ENCODE assay signal across 21 cellular contexts in genomic region chr6:4364172-4364571, GRCh38.
"Had no signal": no experiment of that assay in that cellular context is flagged by ENCODE, and none has a peak within 500 bp of the region (broad histone marks: within the 10 kb centered on the region; RNA-seq: fewer than 3 reads in every experiment).

No MANE protein-coding gene starts in this region.

- DNase-seq: activated CD8-positive, alpha-beta memory T cell treated with anti-CD3 and anti-CD28 coated beads for 24 hours; activated CD8-positive, alpha-beta memory T cell treated with anti-CD3 and anti-CD28 coated beads, Interleukin-2, amount 50 U/mL, for 4 hours; activated naive CD4-positive, alpha-beta T cell treated with Interleukin-2 at 50 U/mL for 16 hours; activated naive CD8-positive, alpha-beta T cell treated with anti-CD3 and anti-CD28 coated beads for 36 hours; activated T-cell treated with anti-CD3 and anti-CD28 coated beads, Interleukin-2, amount 50 U/mL, for 24 hours; amniotic stem cell; esophagus squamous epithelium; gastrocnemius medialis; hypothalamus; left ventricle myocardium superior; mammary epithelial cell; natural killer cell; stimulated activated CD4-positive, alpha-beta T cell treated with anti-CD3 and anti-CD28 coated beads, Interleukin-2, amount 100 ng/mL, for 48 hours; stimulated activated CD8-positive, alpha-beta memory T cell treated with anti-CD3 and anti-CD28 coated beads, Interleukin-4, amount 100 ng/mL, for 48 hours; stimulated activated naive CD4-positive, alpha-beta T cell; T-helper 9 cell; testis had no signal

- H3K27me3 ChIP-seq: breast epithelium, esophagus squamous epithelium, gastrocnemius medialis, testis had no signal

- H3K9me3 ChIP-seq: breast epithelium, esophagus squamous epithelium, gastrocnemius medialis, prostate gland, testis had no signal

- H3K4me1 ChIP-seq: prostate gland had no signal

- H3K36me3 ChIP-seq: breast epithelium, esophagus squamous epithelium, gastrocnemius medialis, prostate gland had no signal

- H3K27ac ChIP-seq: breast epithelium, coronary artery, esophagus squamous epithelium, gastrocnemius medialis, prostate gland, testis had no signal

- H3K4me3 ChIP-seq: breast epithelium, coronary artery, esophagus squamous epithelium, gastrocnemius medialis, prostate gland, testis had no signal

- ATAC-seq: gastrocnemius medialis, left ventricle myocardium superior, natural killer cell, WTC11 had no signal
